In genomic region chr20:41029150-41029872, GRCh38 we compare ENCODE assay signal across 8 cellular contexts. TPM values are rescaled to one million over a fixed set of nuclear protein-coding genes. Genes with fewer than 3 reads are reported as not detected.
DNase-seq lines count a peak whose midpoint lies in the region; ATAC-seq, FAIRE-seq and TF ChIP-seq lines count a peak whose summit lies in the region.

No MANE protein-coding gene starts in this region.

- no peaks in the 10 kb centered on the region for H3K27me3 ChIP-seq in bronchial epithelial cell (ENCODE audit: control insufficient read depth, insufficient read depth, low read length)

- ATAC-seq in GM19438 (IDR thresholded peaks at IDR 0.05; ENCODE audit: low read depth, unreplicated experiment), result peak; percentile 15
- ATAC-seq in stimulated activated memory B cell treated with anti-CD40 and anti-IgM and Interleukin-4, amounts not matched to agents 10 μg/mL and 1 μg/mL and 100 μg/mL, for 72 hours, result peak; percentile 42

- H3K36me3 ChIP-seq in bronchial epithelial cell (ENCODE audit: control insufficient read depth, insufficient read depth, low read length), result no peaks in the 10 kb centered on the region

- H3K27ac Mint-ChIP-seq in T-helper 1 cell treated with Interleukin-12 subunit alpha and Interleukin-12 subunit beta and Interleukin-4 antibody, amounts not matched to agents 30 μg/mL and 1 μg/mL, for 36 hours, result peak overlapping the region; percentile 87
- H3K27ac Mint-ChIP-seq in stimulated activated memory B cell treated with anti-CD40 and anti-IgM and Interleukin-4, amounts not matched to agents 10 μg/mL and 1 μg/mL and 100 μg/mL, for 72 hours, result peak overlapping the region; percentile 97

- peak overlapping the region; percentile 90 for H3K4me3 Mint-ChIP-seq in T-helper 1 cell treated with Interleukin-12 subunit alpha and Interleukin-12 subunit beta and Interleukin-4 antibody, amounts not matched to agents 30 μg/mL and 1 μg/mL, for 36 hours
- H3K4me3 Mint-ChIP-seq in stimulated activated memory B cell treated with anti-CD40 and anti-IgM and Interleukin-4, amounts not matched to agents 10 μg/mL and 1 μg/mL and 100 μg/mL, for 72 hours, result peak overlapping the region; percentile 87

- peak overlapping the region; percentile 99 for H3K27ac ChIP-seq in C4-2B

- no peaks in the 10 kb centered on the region for H3K9me3 Mint-ChIP-seq in T-helper 1 cell treated with Interleukin-12 subunit alpha and Interleukin-12 subunit beta and Interleukin-4 antibody, amounts not matched to agents 30 μg/mL and 1 μg/mL, for 36 hours
- H3K9me3 Mint-ChIP-seq in stimulated activated memory B cell treated with anti-CD40 and anti-IgM and Interleukin-4, amounts not matched to agents 10 μg/mL and 1 μg/mL and 100 μg/mL, for 72 hours, result no peaks in the 10 kb centered on the region

- H3K4me3 ChIP-seq in bronchial epithelial cell (ENCODE audit: low read depth, low read length), result peak overlapping the region; percentile 92

- peak; percentile 76 for DNase-seq in HT-29 (ENCODE audit: low spot score)
- DNase-seq in bronchial epithelial cell (ENCODE audit: low read depth), result no peak
- peak; percentile 35 for DNase-seq in kidney glomerular epithelial cell (lab: John Stamatoyannopoulos, UW)
- no peak for DNase-seq in middle frontal gyrus (ENCODE audit: extremely low spot score, low spot score)

- TF ChIP-seq CTCF in C4-2B (conservative IDR thresholded peaks at IDR 0.05) (no peak), bronchial epithelial cell (IDR thresholded peaks at IDR 0.05; ENCODE audit: insufficient read depth, low read length, severe bottlenecking) (no peak)

- H3K4me1 Mint-ChIP-seq in T-helper 1 cell treated with Interleukin-12 subunit alpha and Interleukin-12 subunit beta and Interleukin-4 antibody, amounts not matched to agents 30 μg/mL and 1 μg/mL, for 36 hours (ENCODE audit: low read depth), result peaks cover 55% of the 10 kb centered on the region
- H3K4me1 Mint-ChIP-seq in stimulated activated memory B cell treated with anti-CD40 and anti-IgM and Interleukin-4, amounts not matched to agents 10 μg/mL and 1 μg/mL and 100 μg/mL, for 72 hours, result peaks cover 56% of the 10 kb centered on the region

- H3K36me3 Mint-ChIP-seq in T-helper 1 cell treated with Interleukin-12 subunit alpha and Interleukin-12 subunit beta and Interleukin-4 antibody, amounts not matched to agents 30 μg/mL and 1 μg/mL, for 36 hours (ENCODE audit: low read depth), result peaks cover 33% of the 10 kb centered on the region
- H3K36me3 Mint-ChIP-seq in stimulated activated memory B cell treated with anti-CD40 and anti-IgM and Interleukin-4, amounts not matched to agents 10 μg/mL and 1 μg/mL and 100 μg/mL, for 72 hours, result peaks cover 14% of the 10 kb centered on the region

- no peak for FAIRE-seq in bronchial epithelial cell (lab: Jason Lieb, UNC)

- no peaks in the 10 kb centered on the region for H3K27me3 Mint-ChIP-seq in T-helper 1 cell treated with Interleukin-12 subunit alpha and Interleukin-12 subunit beta and Interleukin-4 antibody, amounts not matched to agents 30 μg/mL and 1 μg/mL, for 36 hours (ENCODE audit: low read depth)
- no peaks in the 10 kb centered on the region for H3K27me3 Mint-ChIP-seq in stimulated activated memory B cell treated with anti-CD40 and anti-IgM and Interleukin-4, amounts not matched to agents 10 μg/mL and 1 μg/mL and 100 μg/mL, for 72 hours

RNA-seq across cellular contexts. Expression of gene TOP1, which starts 0.7 kb away (rescaled TPM):
- total RNA-seq in HT-29 (2014; rRNA removed; shearing (Covaris generic)), result 14.9 and 17.2 TPM in 2 replicates
- 18.2 and 37.5 TPM in 2 replicates for total RNA-seq in bronchial epithelial cell

Comparison
In these comparisons a context has a peak if more than half of its experiments do, and no peak if none do; other contexts are left out.
1. DNase-seq: peak in HT-29 (single experiment) and kidney glomerular epithelial cell (single experiment); none in bronchial epithelial cell (single experiment) and middle frontal gyrus (single experiment).